ENCODE assay signal across 8 cellular contexts in the genomic region with DNA sequence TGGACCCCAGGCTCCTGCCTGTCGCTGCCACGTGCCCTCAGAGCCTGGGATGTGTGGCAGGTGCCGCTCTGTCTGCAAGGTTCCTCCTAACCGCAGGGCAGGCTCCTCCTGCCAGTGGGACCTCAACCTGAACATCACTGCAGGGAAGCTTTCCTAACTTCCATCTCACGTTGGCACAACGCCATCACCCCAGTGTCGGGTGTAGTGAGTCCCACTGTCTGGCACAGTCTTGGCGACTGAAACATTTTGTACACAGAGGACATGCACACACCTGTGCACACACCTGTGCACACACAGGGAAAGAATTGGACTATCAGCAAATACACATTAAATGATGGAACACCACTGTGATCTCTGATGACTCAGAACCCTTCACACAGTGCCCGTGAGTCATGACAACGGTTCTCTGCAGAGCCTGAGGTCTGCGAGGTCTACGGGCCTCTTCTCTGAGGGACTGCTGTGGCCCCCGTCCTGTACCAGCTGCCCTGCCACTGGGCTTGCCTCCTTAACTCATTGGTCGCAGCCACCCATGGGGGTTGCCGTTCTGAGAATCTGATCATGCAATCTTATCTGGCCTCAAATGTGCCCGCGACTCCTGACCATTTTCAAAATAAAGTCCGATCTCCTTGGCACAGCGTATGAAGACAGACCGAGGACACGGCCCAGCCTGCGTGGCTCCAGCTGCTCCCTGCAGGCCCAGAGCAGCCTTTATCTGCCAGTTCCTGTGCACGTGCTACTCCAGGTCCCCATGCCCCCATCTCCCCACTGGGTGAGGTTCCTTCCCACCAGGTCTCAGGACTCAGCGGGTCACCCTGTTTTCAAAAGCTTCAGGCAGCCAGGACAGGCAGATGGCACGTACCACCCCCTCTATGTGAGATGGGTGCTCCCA. TPM values are rescaled to one million over a fixed set of nuclear protein-coding genes. Genes with fewer than 3 reads are reported as not detected.
DNase-seq lines count a peak whose midpoint lies in the region; TF ChIP-seq lines count a peak whose summit lies in the region.

No MANE protein-coding gene starts in this region.

- POLR2A ChIA-PET in HEK293 (lab: Yijun Ruan, JAX), result interaction anchor here (0.7 to 2.2 kb wide), 5 partner anchors 10 to 175 kb away, joined by 3 to 8 read pairs (median 6); no protein-coding TSS in a partner anchor

- peaks cover 7% of the 10 kb centered on the region for H3K4me1 Mint-ChIP-seq in endodermal cell

- DNase-seq in ACHN (peak; percentile 88), SHP77 treated with DMSO at 0.1 percent for 48 hours (lab: John Stamatoyannopoulos, UW) (peak; percentile 22), epithelial cell of esophagus (ENCODE audit: low read depth) (peak; percentile 89), sigmoid colon (no peak), NCI-H1930 (lab: John Stamatoyannopoulos, UW) (no peak), COLO829 (ENCODE audit: low spot score) (no peak), endodermal cell (no peak)

- H3K27me3 ChIP-seq in sigmoid colon, result no peaks in the 10 kb centered on the region
- H3K27me3 ChIP-seq in endodermal cell (ENCODE audit: control insufficient read depth, insufficient read depth, low read length, poor library complexity, severe bottlenecking), result no peaks in the 10 kb centered on the region

- intact Hi-C loops in sigmoid colon (cut with DNase I), result loop anchor here (2.0 to 10.0 kb wide), 2 partner anchors 116 to 210 kb away; partner anchors contain the start of genes HEXD and OGFOD3

- CTCF ChIA-PET in HEK293 (lab: Yijun Ruan, JAX), result interaction anchor here (0.7 to 2.7 kb wide), 10 partner anchors 9 to 220 kb away, joined by 3 to 12 read pairs (median 4); partner anchors contain the start of gene SLC16A3

- no peak for TF ChIP-seq CTCF in HEK293 (tag by site-specific recombination; IDR thresholded peaks at IDR 0.05)
- no peak for TF ChIP-seq CTCF in epithelial cell of esophagus (IDR thresholded peaks at IDR 0.05; ENCODE audit: insufficient read depth, low read depth, low read length, missing control alignments)
- no peak for TF ChIP-seq CTCF in sigmoid colon (IDR thresholded peaks at IDR 0.05)
- TF ChIP-seq CTCF in endodermal cell (conservative IDR thresholded peaks at IDR 0.05), result no peak

- in situ Hi-C loops in ACHN (cut with HindIII; ENCODE audit: low pct_ligation_motif_present, low pct_unique_long_range_greater_than_20kb, low sequenced_read_pairs), result no loop called here

- 66 to 77% methylated on average over 25 of the region's 25 CpGs for WGBS in sigmoid colon, 2 donors
- 85% methylated on average over 22 to 25 of the region's 25 CpGs for WGBS in endodermal cell (ENCODE audit: insufficient coverage in 1 of 2, insufficient read length in 1 of 2), 2 experiments

- no peak overlapping the region for H3K9ac ChIP-seq in endodermal cell (ENCODE audit: extremely low read depth, low read length, poor library complexity, severe bottlenecking)

- H3K36me3 Mint-ChIP-seq in endodermal cell (ENCODE audit: low read depth), result peaks cover 12% of the 10 kb centered on the region

- H3K27ac ChIP-seq in HEK293 (ENCODE audit: extremely low read depth, low read depth, low read length), result no peak overlapping the region
- H3K27ac ChIP-seq in sigmoid colon, result peak overlapping the region; percentile 18 to 68 (median 64)
- no peak overlapping the region for H3K27ac ChIP-seq in endodermal cell (ENCODE audit: low read depth, low read length)

- no peak for TF ChIP-seq POLR2A in sigmoid colon (IDR thresholded peaks at IDR 0.05)

- no peaks in the 10 kb centered on the region for H3K27me3 Mint-ChIP-seq in endodermal cell (ENCODE audit: insufficient read depth)

- H3K4me3 ChIP-seq in HEK293 (ENCODE audit: low read depth, low read length) (no peak overlapping the region), epithelial cell of esophagus (ENCODE audit: low read length) (no peak overlapping the region), sigmoid colon (no peak overlapping the region), endodermal cell (ENCODE audit: low read length) (no peak overlapping the region)

- no peaks in the 10 kb centered on the region for H3K9me3 Mint-ChIP-seq in endodermal cell

- no peak overlapping the region for H3K4me3 Mint-ChIP-seq in endodermal cell

- H3K9me3 ChIP-seq in HEK293 (ENCODE audit: control insufficient read depth, insufficient read depth, low read depth, low read length) (no peaks in the 10 kb centered on the region), sigmoid colon (no peaks in the 10 kb centered on the region), endodermal cell (ENCODE audit: control insufficient read depth, low read length) (no peaks in the 10 kb centered on the region)

- H3K27ac Mint-ChIP-seq in endodermal cell, result no peak overlapping the region

- peaks cover 5% of the 10 kb centered on the region; the same call in 1 of the 2 replicates for H3K4me1 ChIP-seq in HEK293 (ENCODE audit: control insufficient read depth, insufficient read depth, low read length)
- H3K4me1 ChIP-seq in sigmoid colon, result peaks cover 0 to 12% (median 10%) of the 10 kb centered on the region in 4 donors
- no peaks in the 10 kb centered on the region for H3K4me1 ChIP-seq in endodermal cell (ENCODE audit: control insufficient read depth, insufficient read depth, low read length)

- no peak for TF ChIP-seq EP300 in sigmoid colon (IDR thresholded peaks at IDR 0.05)

- H3K36me3 ChIP-seq in HEK293 (ENCODE audit: control insufficient read depth in 2 of 2, insufficient read depth in 1 of 2, low read length in 2 of 2) (peaks cover 6 to 18% of the 10 kb centered on the region in 2 experiments; a peak in 2 of 3 replicates), sigmoid colon (peaks cover 0 to 17% (median 5%) of the 10 kb centered on the region in 4 donors), endodermal cell (ENCODE audit: control insufficient read depth, insufficient read depth, low read length) (peaks cover under 1% of the 10 kb centered on the region)

TF ChIP-seq in HEK293, 187 proteins besides CTCF, POLR2A, EP300 and RAD21 (continues in another document):
- no peak for TF ChIP-seq ZBTB10 (tag by site-specific recombination; IDR thresholded peaks at IDR 0.05)
- peak; percentile 63; the same call in 1 of the 2 replicates for TF ChIP-seq ZEB2 (tag by site-specific recombination; IDR thresholded peaks at IDR 0.05)
- no peak for TF ChIP-seq ZFP3 (tag by site-specific recombination; IDR thresholded peaks at IDR 0.05; ENCODE audit: low read depth)

RNA-seq across cellular contexts. Expression of gene CCDC57, which starts 7.6 kb away (rescaled TPM):
- total RNA-seq in sigmoid colon (10 to 100 TPM; 13.3 to 34.1 (median 20.8) TPM), endodermal cell (10 to 100 TPM; 61.8 to 82.8 TPM)
- polyA plus RNA-seq in sigmoid colon, result 10 to 100 TPM; 17.4 to 47.8 (median 25.4) TPM
- polyA plus RNA-seq in endodermal cell (2013, experiment 1 of 2), result 25.7 TPM
- polyA plus RNA-seq in endodermal cell (2013, experiment 2 of 2), result 22.9 TPM

RNA-seq across cellular contexts. Expression of gene SLC16A3, which starts 23.8 kb away (rescaled TPM):
- total RNA-seq in sigmoid colon (10 to 100 TPM in 3 of 4 donors, 1 to 10 TPM in 1; 9.6 to 19.7 (median 11.6) TPM), endodermal cell (10 to 100 TPM; 31.8 to 39.7 TPM)
- polyA plus RNA-seq in sigmoid colon, result 100 to 1,000 TPM in 1 of 3 donors, 10 to 100 TPM in 2; 10.8 to 140 (median 37.9) TPM
- 31.8 TPM for polyA plus RNA-seq in endodermal cell (2013, experiment 1 of 2)
- 26.2 TPM for polyA plus RNA-seq in endodermal cell (2013, experiment 2 of 2)

Comparison
In these comparisons a context has a peak if more than half of its experiments do, and no peak if none do; other contexts are left out.
1. DNase-seq: peak in ACHN (single experiment), SHP77 treated with DMSO at 0.1 percent for 48 hours (single experiment) and epithelial cell of esophagus (single experiment); none in sigmoid colon (single experiment), NCI-H1930 (0 of 2), COLO829 (single experiment) and endodermal cell (single experiment).
2. H3K27ac ChIP-seq: peak in sigmoid colon (4 of 4); none in HEK293 (single experiment) and endodermal cell (single experiment).